In genomic region chr6:135167617-135168016, GRCh38 we compare ENCODE assay signal across 35 cellular contexts. TPM values are rescaled to one million over a fixed set of nuclear protein-coding genes. Genes with fewer than 3 reads are reported as not detected.
DNase-seq lines count a peak whose midpoint lies in the region; ATAC-seq and TF ChIP-seq lines count a peak whose summit lies in the region.
"Had no signal": no experiment of that assay in that cellular context is flagged by ENCODE, and none has a peak within 500 bp of the region (broad histone marks: within the 10 kb centered on the region; RNA-seq: fewer than 3 reads in every experiment).

No MANE protein-coding gene starts in this region.

- no peaks in the 10 kb centered on the region for H3K9me3 ChIP-seq in HAP-1
- no peaks in the 10 kb centered on the region for H3K9me3 ChIP-seq in vagina
- no peaks in the 10 kb centered on the region for H3K9me3 ChIP-seq in upper lobe of left lung
- H3K9me3 ChIP-seq: A549; BE2C; BLaER1; BLaER1 treated with 17β-estradiol and CSF1 and Interleukin-3, amounts not matched to agents 10 nM and 100 nM; Caco-2 had no signal

- DNase-seq in natural killer cell treated with Interleukin-12 subunit alpha and Interleukin-12 subunit beta and Interleukin-15 and Interleukin-18, amount 100 ng/mL, for 72 hours (ENCODE audit: low spot score), result no peak
- DNase-seq in natural killer cell (no peak), HAP-1 (ENCODE audit: low spot score in 2 of 2) (peak; percentile 40 to 79), HL-60 (ENCODE audit: low read depth in 1 of 2, low spot score in 1 of 2) (no peak), retinal pigment epithelial cell (ENCODE audit: low read depth) (peak; percentile 59), SHP77 (lab: John Stamatoyannopoulos, UW) (no peak), vagina (ENCODE audit: extremely low spot score in 2 of 2) (no peak), upper lobe of left lung (no peak)
- DNase-seq: 8988T; ACHN; AML-193; BE2C; C1 segment of cervical spinal cord; Caco-2; Calu3; CD4-positive, alpha-beta memory T cell; CD4-positive, alpha-beta T cell; CD4-positive, CD25-positive, alpha-beta regulatory T cell; CD8-positive, alpha-beta memory T cell; CD8-positive, alpha-beta T cell; COR-L47; DMS 273 treated with DMSO at 0.1 percent for 48 hours; DMS153; DMS53; DMS79; DMS79 treated with DMSO at 0.1 percent for 48 hours; DND-41; EL had no signal

- no peak for TF ChIP-seq EP300 in upper lobe of left lung (IDR thresholded peaks at IDR 0.05)

- H3K4me1 ChIP-seq in HAP-1 (peaks cover 11% of the 10 kb centered on the region), vagina (no peaks in the 10 kb centered on the region), upper lobe of left lung (no peaks in the 10 kb centered on the region)
- H3K4me1 ChIP-seq: A549, BE2C, Caco-2 had no signal

- intact Hi-C loops in natural killer cell (cut with micrococcal nuclease), result no loop called here
- intact Hi-C loops in vagina (cut with DNase I), result no loop called here

- TF ChIP-seq CTCF in natural killer cell (IDR thresholded peaks at IDR 0.05) (no peak), HL-60 (IDR thresholded peaks at IDR 0.05; ENCODE audit: insufficient read depth, low read length) (no peak), retinal pigment epithelial cell (conservative IDR thresholded peaks at IDR 0.05; ENCODE audit: low read depth, low read length) (no peak), vagina (IDR thresholded peaks at IDR 0.05) (no peak), upper lobe of left lung (IDR thresholded peaks at IDR 0.05) (no peak)

- H3K27me3 ChIP-seq in HAP-1 (ENCODE audit: low read depth) (no peaks in the 10 kb centered on the region; the same call in 1 of the 2 replicates), HL-60 (ENCODE audit: insufficient read depth, poor library complexity, severe bottlenecking) (no peaks in the 10 kb centered on the region), vagina (no peaks in the 10 kb centered on the region), upper lobe of left lung (no peaks in the 10 kb centered on the region)
- H3K27me3 ChIP-seq: BE2C; BLaER1; BLaER1 treated with 17β-estradiol and CSF1 and Interleukin-3, amounts not matched to agents 10 nM and 100 nM had no signal

- no peak for ATAC-seq in natural killer cell treated with Interleukin-12 subunit alpha and Interleukin-12 subunit beta and Interleukin-15 and Interleukin-18, amount 100 ng/mL, for 72 hours
- ATAC-seq in natural killer cell (no peak), upper lobe of left lung (ENCODE audit: low FRiP score in 2 of 2) (no peak)
- ATAC-seq: A549; CD8-positive, alpha-beta T cell had no signal

- in situ Hi-C loops in HAP-1 (cut with MboI; ENCODE audit: low sequenced_read_pairs), result no loop called here

- TF ChIP-seq POLR2A in vagina (IDR thresholded peaks at IDR 0.05), result no peak
- no peak for TF ChIP-seq POLR2A in upper lobe of left lung (IDR thresholded peaks at IDR 0.05)

- H3K4me1 Mint-ChIP-seq in natural killer cell treated with Interleukin-12 subunit alpha and Interleukin-12 subunit beta and Interleukin-15 and Interleukin-18, amount 100 ng/mL, for 72 hours (ENCODE audit: low read depth in 2 of 2), result peaks cover 27 to 38% of the 10 kb centered on the region in 2 donors
- H3K4me1 Mint-ChIP-seq in natural killer cell, result no peaks in the 10 kb centered on the region

- no peaks in the 10 kb centered on the region for H3K27me3 Mint-ChIP-seq in natural killer cell treated with Interleukin-12 subunit alpha and Interleukin-12 subunit beta and Interleukin-15 and Interleukin-18, amount 100 ng/mL, for 72 hours
- H3K27me3 Mint-ChIP-seq in natural killer cell (ENCODE audit: low read depth in 2 of 2), result peaks cover 3 to 12% of the 10 kb centered on the region in 2 donors
- H3K27me3 Mint-ChIP-seq: B cell; CD4-positive, alpha-beta T cell; CD4-positive, CD25-positive, alpha-beta regulatory T cell had no signal

- no peak overlapping the region for H3K4me3 Mint-ChIP-seq in natural killer cell treated with Interleukin-12 subunit alpha and Interleukin-12 subunit beta and Interleukin-15 and Interleukin-18, amount 100 ng/mL, for 72 hours
- H3K4me3 Mint-ChIP-seq in natural killer cell, result no peak overlapping the region
- H3K4me3 Mint-ChIP-seq: B cell; CD14-positive monocyte; CD4-positive, alpha-beta memory T cell; CD4-positive, alpha-beta T cell; CD4-positive, CD25-positive, alpha-beta regulatory T cell; CD8-positive, alpha-beta memory T cell; CD8-positive, alpha-beta T cell had no signal

- peak overlapping the region; percentile 14 to 19 for H3K27ac Mint-ChIP-seq in natural killer cell treated with Interleukin-12 subunit alpha and Interleukin-12 subunit beta and Interleukin-15 and Interleukin-18, amount 100 ng/mL, for 72 hours
- no peak overlapping the region for H3K27ac Mint-ChIP-seq in natural killer cell
- H3K27ac Mint-ChIP-seq: B cell; CD14-positive monocyte; CD4-positive, alpha-beta memory T cell; CD4-positive, alpha-beta T cell; CD4-positive, CD25-positive, alpha-beta regulatory T cell; CD8-positive, alpha-beta memory T cell; CD8-positive, alpha-beta T cell had no signal

- no peaks in the 10 kb centered on the region for H3K36me3 ChIP-seq in HAP-1 (replicated peaks)
- H3K36me3 ChIP-seq in vagina, result no peaks in the 10 kb centered on the region
- H3K36me3 ChIP-seq in upper lobe of left lung, result no peaks in the 10 kb centered on the region
- H3K36me3 ChIP-seq: BE2C; BLaER1; BLaER1 treated with 17β-estradiol and CSF1 and Interleukin-3, amounts not matched to agents 10 nM and 100 nM had no signal

- H3K36me3 Mint-ChIP-seq in natural killer cell treated with Interleukin-12 subunit alpha and Interleukin-12 subunit beta and Interleukin-15 and Interleukin-18, amount 100 ng/mL, for 72 hours, result no peaks in the 10 kb centered on the region
- H3K36me3 Mint-ChIP-seq in natural killer cell, result no peaks in the 10 kb centered on the region
- H3K36me3 Mint-ChIP-seq: CD14-positive monocyte; CD4-positive, alpha-beta memory T cell; CD4-positive, CD25-positive, alpha-beta regulatory T cell; CD8-positive, alpha-beta memory T cell; CD8-positive, alpha-beta T cell had no signal

- whole genome bisulfite sequencing in upper lobe of left lung, 2 donors, result 68 to 71% methylated on average over 1 of the region's 1 CpG

- H3K4me3 ChIP-seq in HAP-1 (no peak overlapping the region), HL-60 (replicated peaks; ENCODE audit: insufficient read depth, low read length) (no peak overlapping the region), retinal pigment epithelial cell (ENCODE audit: low read length) (no peak overlapping the region), vagina (no peak overlapping the region), upper lobe of left lung (no peak overlapping the region)
- H3K4me3 ChIP-seq: A549; BLaER1; BLaER1 treated with 17β-estradiol and CSF1 and Interleukin-3, amounts not matched to agents 10 nM and 100 nM had no signal

- H3K27ac ChIP-seq in HL-60 (replicated peaks) (peak overlapping the region; percentile 41), vagina (no peak overlapping the region), upper lobe of left lung (no peak overlapping the region)
- H3K27ac ChIP-seq: 22Rv1; A549; BLaER1; BLaER1 treated with 17β-estradiol and CSF1 and Interleukin-3, amounts not matched to agents 10 nM and 100 nM; C4-2B had no signal

- H3K9me3 Mint-ChIP-seq in natural killer cell treated with Interleukin-12 subunit alpha and Interleukin-12 subunit beta and Interleukin-15 and Interleukin-18, amount 100 ng/mL, for 72 hours, result no peaks in the 10 kb centered on the region
- no peaks in the 10 kb centered on the region for H3K9me3 Mint-ChIP-seq in natural killer cell
- H3K9me3 Mint-ChIP-seq: CD14-positive monocyte; CD4-positive, alpha-beta memory T cell; CD4-positive, alpha-beta T cell; CD4-positive, CD25-positive, alpha-beta regulatory T cell; CD8-positive, alpha-beta memory T cell; CD8-positive, alpha-beta T cell had no signal

RNA-seq across cellular contexts. Expression of gene MYB, which starts 13.5 kb away (rescaled TPM):
- 100 to 1,000 TPM in 1 of 2 donors, 10 to 100 TPM in 1; 66.1 to 145 TPM for total RNA-seq in natural killer cell treated with Interleukin-12 subunit alpha and Interleukin-12 subunit beta and Interleukin-15 and Interleukin-18, amount 100 ng/mL, for 72 hours
- total RNA-seq in natural killer cell, result 1 to 10 TPM in 2 of 3 donors, under 1 TPM in 1; 0.40 to 3.5 (median 1.3) TPM
- total RNA-seq in vagina, result 2.5 TPM
- 10 to 100 TPM in 2 of 6 donors, 1 to 10 TPM in 4; 1.9 to 17.2 (median 4.7) TPM for total RNA-seq in upper lobe of left lung

Comparison
In these comparisons a context has a peak if more than half of its experiments do, and no peak if none do; other contexts are left out.
1. H3K27ac Mint-ChIP-seq: peak in natural killer cell treated with Interleukin-12 subunit alpha and Interleukin-12 subunit beta and Interleukin-15 and Interleukin-18, amount 100 ng/mL, for 72 hours (2 of 2); none in natural killer cell (0 of 2).
2. DNase-seq: peak in HAP-1 (2 of 2) and retinal pigment epithelial cell (single experiment); none in natural killer cell treated with Interleukin-12 subunit alpha and Interleukin-12 subunit beta and Interleukin-15 and Interleukin-18, amount 100 ng/mL, for 72 hours (single experiment), natural killer cell (single experiment), HL-60 (0 of 2), SHP77 (0 of 2), vagina (0 of 2) and upper lobe of left lung (0 of 2).